ENCODE assay signal across 1 cellular context in the genomic region with DNA sequence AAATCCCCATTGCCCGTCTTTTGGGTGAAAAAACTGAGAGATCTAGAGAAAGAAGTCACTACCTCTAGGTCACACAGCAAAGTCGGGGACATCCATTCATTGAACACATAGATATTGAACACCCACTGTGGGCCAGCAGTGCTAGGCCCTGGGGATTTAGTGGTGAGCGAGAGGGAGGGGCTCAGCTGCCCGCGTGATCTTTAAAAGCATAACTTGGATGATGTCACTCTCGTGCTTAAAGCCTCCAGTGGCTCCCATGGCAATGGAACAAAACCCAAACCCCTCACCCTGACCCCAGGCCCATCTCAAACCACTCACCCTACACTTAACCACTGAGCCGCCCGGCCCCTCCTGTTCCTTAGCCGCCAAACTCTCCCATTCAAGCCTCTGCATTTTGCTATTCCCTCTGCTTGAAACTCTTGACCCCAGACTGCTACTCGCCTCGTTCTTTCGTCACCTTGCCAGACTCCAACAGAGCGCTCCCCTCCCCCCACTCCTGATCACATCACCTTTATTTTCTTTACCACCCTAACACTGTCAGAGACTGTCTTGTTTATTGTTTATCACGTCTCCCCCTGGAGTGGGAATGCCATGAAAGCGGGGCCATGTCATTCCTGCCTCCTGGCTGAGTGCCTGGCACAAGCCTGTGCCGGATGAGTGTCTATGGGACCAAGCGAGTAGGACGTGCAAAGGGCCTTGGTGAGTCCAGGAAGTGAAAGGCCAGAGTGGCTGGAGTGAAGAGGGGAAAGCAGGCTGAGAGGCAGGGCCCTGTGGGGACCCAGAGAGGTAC.
A peak's percentile ranks its signal among the peaks of the same experiment; 100 is the strongest.
TF ChIP-seq lines count a peak whose summit lies in the region.

No MANE protein-coding gene starts in this region.

TF ChIP-seq in K562, 482 proteins besides CTCF, POLR2A, EP300 and RAD21 (continued from another document and continues in another):
- TF ChIP-seq, protein P1, sequence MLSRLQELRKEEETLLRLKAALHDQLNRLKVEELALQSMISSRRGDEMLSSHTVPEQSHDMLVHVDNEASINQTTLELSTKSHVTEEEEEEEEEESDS (CRISPR knock-in tag; IDR thresholded peaks at IDR 0.05) = no peak
- TF ChIP-seq SMARCA5 (IDR thresholded peaks at IDR 0.05) = peak; percentile 48; the same call in 1 of the 2 replicates
- no peak for TF ChIP-seq OTX1 (CRISPR knock-in tag; IDR thresholded peaks at IDR 0.05)
- TF ChIP-seq SETDB1 (IDR thresholded peaks at IDR 0.05; ENCODE audit: low read length) = no peak
- TF ChIP-seq BACH1 (tag; IDR thresholded peaks at IDR 0.05) = no peak
- TF ChIP-seq RBM39 (optimal IDR thresholded peaks at IDR 0.05; ENCODE audit: low read depth, low read length) = peak; percentile 54
- TF ChIP-seq STAT5B (CRISPR knock-in tag; IDR thresholded peaks at IDR 0.05) = no peak
- TF ChIP-seq ZNF324 (CRISPR knock-in tag; IDR thresholded peaks at IDR 0.05) = no peak
- TF ChIP-seq GTF2A2 (tag; IDR thresholded peaks at IDR 0.05) = no peak
- TF ChIP-seq SRSF9 (IDR thresholded peaks at IDR 0.05; ENCODE audit: borderline replicate concordance, low read depth, low read length) = no peak
- TF ChIP-seq C11orf30 (IDR thresholded peaks at IDR 0.05; ENCODE audit: low read depth) = no peak
- no peak for TF ChIP-seq ZFP36 (IDR thresholded peaks at IDR 0.05; ENCODE audit: low read depth, low read length, partially characterized antibody)
- TF ChIP-seq, protein P2, sequence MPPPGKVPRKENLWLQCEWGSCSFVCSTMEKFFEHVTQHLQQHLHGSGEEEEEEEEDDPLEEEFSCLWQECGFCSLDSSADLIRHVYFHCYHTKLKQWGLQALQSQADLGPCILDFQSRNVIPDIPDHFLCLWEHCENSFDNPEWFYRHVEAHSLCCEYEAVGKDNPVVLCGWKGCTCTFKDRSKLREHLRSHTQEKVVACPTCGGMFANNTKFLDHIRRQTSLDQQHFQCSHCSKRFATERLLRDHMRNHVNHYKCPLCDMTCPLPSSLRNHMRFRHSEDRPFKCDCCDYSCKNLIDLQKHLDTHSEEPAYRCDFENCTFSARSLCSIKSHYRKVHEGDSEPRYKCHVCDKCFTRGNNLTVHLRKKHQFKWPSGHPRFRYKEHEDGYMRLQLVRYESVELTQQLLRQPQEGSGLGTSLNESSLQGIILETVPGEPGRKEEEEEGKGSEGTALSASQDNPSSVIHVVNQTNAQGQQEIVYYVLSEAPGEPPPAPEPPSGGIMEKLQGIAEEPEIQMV (tag; conservative IDR thresholded peaks at IDR 0.05; ENCODE audit: low read depth) = no peak
- TF ChIP-seq MEF2A (IDR thresholded peaks at IDR 0.05; ENCODE audit: control insufficient read depth, low read depth, low read length) = no peak
- 0 out of 2 replicates have a peak, but pooled peaks have one; percentile 24 for TF ChIP-seq SMARCC2 (IDR thresholded peaks at IDR 0.05; ENCODE audit: low read depth)
- TF ChIP-seq, protein P3, sequence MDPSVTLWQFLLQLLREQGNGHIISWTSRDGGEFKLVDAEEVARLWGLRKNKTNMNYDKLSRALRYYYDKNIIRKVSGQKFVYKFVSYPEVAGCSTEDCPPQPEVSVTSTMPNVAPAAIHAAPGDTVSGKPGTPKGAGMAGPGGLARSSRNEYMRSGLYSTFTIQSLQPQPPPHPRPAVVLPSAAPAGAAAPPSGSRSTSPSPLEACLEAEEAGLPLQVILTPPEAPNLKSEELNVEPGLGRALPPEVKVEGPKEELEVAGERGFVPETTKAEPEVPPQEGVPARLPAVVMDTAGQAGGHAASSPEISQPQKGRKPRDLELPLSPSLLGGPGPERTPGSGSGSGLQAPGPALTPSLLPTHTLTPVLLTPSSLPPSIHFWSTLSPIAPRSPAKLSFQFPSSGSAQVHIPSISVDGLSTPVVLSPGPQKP (CRISPR knock-in tag; IDR thresholded peaks at IDR 0.05) = no peak
- TF ChIP-seq RBBP5 (IDR thresholded peaks at IDR 0.05; ENCODE audit: borderline replicate concordance, insufficient read depth, low read length, poor library complexity, severe bottlenecking) = no peak
- 0 out of 2 replicates have a peak, but pooled peaks have one; percentile 39 for TF ChIP-seq RNF2 (IDR thresholded peaks at IDR 0.05)
- TF ChIP-seq HDAC8 (tag; IDR thresholded peaks at IDR 0.05) = no peak
- TF ChIP-seq NFIC (IDR thresholded peaks at IDR 0.05) = peak; percentile 41
- TF ChIP-seq SREBF2 (CRISPR knock-in tag; IDR thresholded peaks at IDR 0.05) = 0 out of 2 replicates have a peak, but pooled peaks have one; percentile 29
- no peak for TF ChIP-seq ARID2 (IDR thresholded peaks at IDR 0.05)
- no peak for TF ChIP-seq ZNF232 (CRISPR knock-in tag; IDR thresholded peaks at IDR 0.05)
- TF ChIP-seq, protein P4, sequence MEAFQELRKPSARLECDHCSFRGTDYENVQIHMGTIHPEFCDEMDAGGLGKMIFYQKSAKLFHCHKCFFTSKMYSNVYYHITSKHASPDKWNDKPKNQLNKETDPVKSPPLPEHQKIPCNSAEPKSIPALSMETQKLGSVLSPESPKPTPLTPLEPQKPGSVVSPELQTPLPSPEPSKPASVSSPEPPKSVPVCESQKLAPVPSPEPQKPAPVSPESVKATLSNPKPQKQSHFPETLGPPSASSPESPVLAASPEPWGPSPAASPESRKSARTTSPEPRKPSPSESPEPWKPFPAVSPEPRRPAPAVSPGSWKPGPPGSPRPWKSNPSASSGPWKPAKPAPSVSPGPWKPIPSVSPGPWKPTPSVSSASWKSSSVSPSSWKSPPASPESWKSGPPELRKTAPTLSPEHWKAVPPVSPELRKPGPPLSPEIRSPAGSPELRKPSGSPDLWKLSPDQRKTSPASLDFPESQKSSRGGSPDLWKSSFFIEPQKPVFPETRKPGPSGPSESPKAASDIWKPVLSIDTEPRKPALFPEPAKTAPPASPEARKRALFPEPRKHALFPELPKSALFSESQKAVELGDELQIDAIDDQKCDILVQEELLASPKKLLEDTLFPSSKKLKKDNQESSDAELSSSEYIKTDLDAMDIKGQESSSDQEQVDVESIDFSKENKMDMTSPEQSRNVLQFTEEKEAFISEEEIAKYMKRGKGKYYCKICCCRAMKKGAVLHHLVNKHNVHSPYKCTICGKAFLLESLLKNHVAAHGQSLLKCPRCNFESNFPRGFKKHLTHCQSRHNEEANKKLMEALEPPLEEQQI (IDR thresholded peaks at IDR 0.05) = no peak
- no peak for TF ChIP-seq DNMT1 (IDR thresholded peaks at IDR 0.05)
- TF ChIP-seq, protein P5, sequence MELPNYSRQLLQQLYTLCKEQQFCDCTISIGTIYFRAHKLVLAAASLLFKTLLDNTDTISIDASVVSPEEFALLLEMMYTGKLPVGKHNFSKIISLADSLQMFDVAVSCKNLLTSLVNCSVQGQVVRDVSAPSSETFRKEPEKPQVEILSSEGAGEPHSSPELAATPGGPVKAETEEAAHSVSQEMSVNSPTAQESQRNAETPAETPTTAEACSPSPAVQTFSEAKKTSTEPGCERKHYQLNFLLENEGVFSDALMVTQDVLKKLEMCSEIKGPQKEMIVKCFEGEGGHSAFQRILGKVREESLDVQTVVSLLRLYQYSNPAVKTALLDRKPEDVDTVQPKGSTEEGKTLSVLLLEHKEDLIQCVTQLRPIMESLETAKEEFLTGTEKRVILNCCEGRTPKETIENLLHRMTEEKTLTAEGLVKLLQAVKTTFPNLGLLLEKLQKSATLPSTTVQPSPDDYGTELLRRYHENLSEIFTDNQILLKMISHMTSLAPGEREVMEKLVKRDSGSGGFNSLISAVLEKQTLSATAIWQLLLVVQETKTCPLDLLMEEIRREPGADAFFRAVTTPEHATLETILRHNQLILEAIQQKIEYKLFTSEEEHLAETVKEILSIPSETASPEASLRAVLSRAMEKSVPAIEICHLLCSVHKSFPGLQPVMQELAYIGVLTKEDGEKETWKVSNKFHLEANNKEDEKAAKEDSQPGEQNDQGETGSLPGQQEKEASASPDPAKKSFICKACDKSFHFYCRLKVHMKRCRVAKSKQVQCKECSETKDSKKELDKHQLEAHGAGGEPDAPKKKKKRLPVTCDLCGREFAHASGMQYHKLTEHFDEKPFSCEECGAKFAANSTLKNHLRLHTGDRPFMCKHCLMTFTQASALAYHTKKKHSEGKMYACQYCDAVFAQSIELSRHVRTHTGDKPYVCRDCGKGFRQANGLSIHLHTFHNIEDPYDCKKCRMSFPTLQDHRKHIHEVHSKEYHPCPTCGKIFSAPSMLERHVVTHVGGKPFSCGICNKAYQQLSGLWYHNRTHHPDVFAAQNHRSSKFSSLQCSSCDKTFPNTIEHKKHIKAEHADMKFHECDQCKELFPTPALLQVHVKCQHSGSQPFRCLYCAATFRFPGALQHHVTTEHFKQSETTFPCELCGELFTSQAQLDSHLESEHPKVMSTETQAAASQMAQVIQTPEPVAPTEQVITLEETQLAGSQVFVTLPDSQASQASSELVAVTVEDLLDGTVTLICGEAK (IDR thresholded peaks at IDR 0.05) = no peak; the same call in 1 of the 2 replicates
- TF ChIP-seq, protein P5 (CRISPR knock-in tag; IDR thresholded peaks at IDR 0.05) = no peak
- no peak for TF ChIP-seq ZNF3 (CRISPR knock-in tag; IDR thresholded peaks at IDR 0.05)
- TF ChIP-seq, protein P6, sequence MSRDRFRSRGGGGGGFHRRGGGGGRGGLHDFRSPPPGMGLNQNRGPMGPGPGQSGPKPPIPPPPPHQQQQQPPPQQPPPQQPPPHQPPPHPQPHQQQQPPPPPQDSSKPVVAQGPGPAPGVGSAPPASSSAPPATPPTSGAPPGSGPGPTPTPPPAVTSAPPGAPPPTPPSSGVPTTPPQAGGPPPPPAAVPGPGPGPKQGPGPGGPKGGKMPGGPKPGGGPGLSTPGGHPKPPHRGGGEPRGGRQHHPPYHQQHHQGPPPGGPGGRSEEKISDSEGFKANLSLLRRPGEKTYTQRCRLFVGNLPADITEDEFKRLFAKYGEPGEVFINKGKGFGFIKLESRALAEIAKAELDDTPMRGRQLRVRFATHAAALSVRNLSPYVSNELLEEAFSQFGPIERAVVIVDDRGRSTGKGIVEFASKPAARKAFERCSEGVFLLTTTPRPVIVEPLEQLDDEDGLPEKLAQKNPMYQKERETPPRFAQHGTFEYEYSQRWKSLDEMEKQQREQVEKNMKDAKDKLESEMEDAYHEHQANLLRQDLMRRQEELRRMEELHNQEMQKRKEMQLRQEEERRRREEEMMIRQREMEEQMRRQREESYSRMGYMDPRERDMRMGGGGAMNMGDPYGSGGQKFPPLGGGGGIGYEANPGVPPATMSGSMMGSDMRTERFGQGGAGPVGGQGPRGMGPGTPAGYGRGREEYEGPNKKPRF (IDR thresholded peaks at IDR 0.05; ENCODE audit: low read depth, low read length) = no peak
- TF ChIP-seq MYBL2 (IDR thresholded peaks at IDR 0.05; ENCODE audit: low read depth) = no peak
- no peak for TF ChIP-seq MYBL2 (CRISPR knock-in tag; IDR thresholded peaks at IDR 0.05; ENCODE audit: borderline replicate concordance)
- TF ChIP-seq TRIM28 (IDR thresholded peaks at IDR 0.05) = no peak
- TF ChIP-seq MECOM (CRISPR knock-in tag; IDR thresholded peaks at IDR 0.05) = no peak
- TF ChIP-seq, protein P7, sequence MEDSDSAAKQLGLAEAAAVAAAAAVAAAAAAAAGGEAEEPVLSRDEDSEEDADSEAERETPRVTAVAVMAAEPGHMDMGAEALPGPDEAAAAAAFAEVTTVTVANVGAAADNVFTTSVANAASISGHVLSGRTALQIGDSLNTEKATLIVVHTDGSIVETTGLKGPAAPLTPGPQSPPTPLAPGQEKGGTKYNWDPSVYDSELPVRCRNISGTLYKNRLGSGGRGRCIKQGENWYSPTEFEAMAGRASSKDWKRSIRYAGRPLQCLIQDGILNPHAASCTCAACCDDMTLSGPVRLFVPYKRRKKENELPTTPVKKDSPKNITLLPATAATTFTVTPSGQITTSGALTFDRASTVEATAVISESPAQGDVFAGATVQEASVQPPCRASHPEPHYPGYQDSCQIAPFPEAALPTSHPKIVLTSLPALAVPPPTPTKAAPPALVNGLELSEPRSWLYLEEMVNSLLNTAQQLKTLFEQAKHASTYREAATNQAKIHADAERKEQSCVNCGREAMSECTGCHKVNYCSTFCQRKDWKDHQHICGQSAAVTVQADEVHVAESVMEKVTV (CRISPR knock-in tag; IDR thresholded peaks at IDR 0.05) = no peak
- TF ChIP-seq PHF8 (IDR thresholded peaks at IDR 0.05; ENCODE audit: borderline replicate concordance, low read length) = no peak
- TF ChIP-seq, protein P8, sequence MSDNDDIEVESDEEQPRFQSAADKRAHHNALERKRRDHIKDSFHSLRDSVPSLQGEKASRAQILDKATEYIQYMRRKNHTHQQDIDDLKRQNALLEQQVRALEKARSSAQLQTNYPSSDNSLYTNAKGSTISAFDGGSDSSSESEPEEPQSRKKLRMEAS (CRISPR knock-in tag; IDR thresholded peaks at IDR 0.05) = no peak; the same call in 1 of the 2 replicates
- no peak for TF ChIP-seq PML (IDR thresholded peaks at IDR 0.05; ENCODE audit: low read length)
- no peak; a peak in 1 of 4 replicates for TF ChIP-seq TBL1XR1 (IDR thresholded peaks at IDR 0.05; ENCODE audit: low read length in 2 of 2)
- TF ChIP-seq, protein P9, sequence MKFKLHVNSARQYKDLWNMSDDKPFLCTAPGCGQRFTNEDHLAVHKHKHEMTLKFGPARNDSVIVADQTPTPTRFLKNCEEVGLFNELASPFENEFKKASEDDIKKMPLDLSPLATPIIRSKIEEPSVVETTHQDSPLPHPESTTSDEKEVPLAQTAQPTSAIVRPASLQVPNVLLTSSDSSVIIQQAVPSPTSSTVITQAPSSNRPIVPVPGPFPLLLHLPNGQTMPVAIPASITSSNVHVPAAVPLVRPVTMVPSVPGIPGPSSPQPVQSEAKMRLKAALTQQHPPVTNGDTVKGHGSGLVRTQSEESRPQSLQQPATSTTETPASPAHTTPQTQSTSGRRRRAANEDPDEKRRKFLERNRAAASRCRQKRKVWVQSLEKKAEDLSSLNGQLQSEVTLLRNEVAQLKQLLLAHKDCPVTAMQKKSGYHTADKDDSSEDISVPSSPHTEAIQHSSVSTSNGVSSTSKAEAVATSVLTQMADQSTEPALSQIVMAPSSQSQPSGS (CRISPR knock-in tag; IDR thresholded peaks at IDR 0.05) = no peak
